In the genomic region with DNA sequence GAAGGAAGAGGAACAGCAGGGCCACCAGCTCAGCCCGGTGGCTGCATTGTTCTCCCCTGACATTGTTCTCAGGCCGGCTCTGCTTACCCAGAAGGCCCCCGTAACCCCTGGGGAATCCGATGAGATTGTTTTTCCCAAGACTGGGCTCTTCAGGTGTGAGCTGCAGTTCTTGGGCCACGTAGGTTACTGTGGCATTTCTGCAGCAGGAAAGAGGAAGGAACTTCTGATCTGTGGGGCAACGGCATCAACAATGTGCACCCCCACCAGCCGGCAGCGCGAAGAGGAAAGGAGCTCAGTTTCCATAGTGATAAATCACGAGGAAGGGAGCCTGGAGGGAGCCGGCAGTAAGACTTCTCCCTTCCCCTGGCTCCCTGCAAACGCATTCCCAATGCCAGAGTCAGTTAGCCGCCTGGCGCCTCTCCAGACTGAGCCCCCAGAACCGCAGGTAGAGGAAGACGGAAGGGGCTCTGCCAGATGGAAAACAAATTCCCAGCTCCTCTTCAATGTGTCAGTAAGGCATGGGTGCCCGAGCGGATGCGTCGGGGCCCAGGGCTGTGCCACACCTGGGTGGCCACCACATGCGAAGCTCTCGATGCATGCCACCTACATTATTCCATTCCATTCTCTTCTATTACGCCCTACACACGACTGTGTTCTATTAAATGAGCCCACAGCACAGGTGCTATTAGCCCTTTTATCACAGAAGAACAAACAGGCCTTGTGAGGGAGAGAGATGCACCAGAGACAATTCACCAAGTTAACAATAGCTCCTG, we compare ENCODE assay signal across 8 cellular contexts. TPM values are rescaled to one million over a fixed set of nuclear protein-coding genes. Genes with fewer than 3 reads are reported as not detected.
DNase-seq lines count a peak whose midpoint lies in the region; ATAC-seq lines count a peak whose summit lies in the region.

No MANE protein-coding gene starts in this region.

- CTCF ChIA-PET in activated CD4-positive, alpha-beta memory T cell treated with anti-CD3 and anti-CD28 coated beads for 36 hours (lab: Charles Lee): interaction anchor here (0.6 to 4.1 kb wide), 7 partner anchors 6 to 130 kb away, joined by 3 to 25 read pairs (median 5); no protein-coding TSS in a partner anchor

- POLR2A ChIA-PET in activated CD4-positive, alpha-beta memory T cell treated with anti-CD3 and anti-CD28 coated beads for 36 hours (lab: Charles Lee): no interaction called here

- 32% methylated on average over 24 of the region's 24 CpGs for WGBS in right cardiac atrium

- H3K36me3 Mint-ChIP-seq in activated T-cell treated with anti-CD3 and anti-CD28 coated beads, Interleukin-2, amount 50 U/mL, for 24 hours (ENCODE audit: low read depth): no peaks in the 10 kb centered on the region
- H3K36me3 Mint-ChIP-seq in activated naive CD8-positive, alpha-beta T cell treated with anti-CD3 and anti-CD28 coated beads for 36 hours: no peaks in the 10 kb centered on the region
- H3K36me3 Mint-ChIP-seq in activated CD4-positive, alpha-beta memory T cell treated with anti-CD3 and anti-CD28 coated beads for 36 hours: no peaks in the 10 kb centered on the region

- H3K9me3 Mint-ChIP-seq in activated T-cell treated with anti-CD3 and anti-CD28 coated beads, Interleukin-2, amount 50 U/mL, for 24 hours: no peaks in the 10 kb centered on the region
- H3K9me3 Mint-ChIP-seq in activated naive CD8-positive, alpha-beta T cell treated with anti-CD3 and anti-CD28 coated beads for 36 hours: no peaks in the 10 kb centered on the region
- no peaks in the 10 kb centered on the region for H3K9me3 Mint-ChIP-seq in activated CD4-positive, alpha-beta memory T cell treated with anti-CD3 and anti-CD28 coated beads for 36 hours

- H3K4me1 ChIP-seq in right cardiac atrium (ENCODE audit: control insufficient read depth, insufficient read depth, low read length): no peaks in the 10 kb centered on the region

- H3K27ac ChIP-seq in right cardiac atrium (ENCODE audit: low read length): peak overlapping the region; percentile 21

- H3K27ac Mint-ChIP-seq in activated T-cell treated with anti-CD3 and anti-CD28 coated beads, Interleukin-2, amount 50 U/mL, for 24 hours: peak overlapping the region; percentile 68
- peak overlapping the region; percentile 67 for H3K27ac Mint-ChIP-seq in activated naive CD8-positive, alpha-beta T cell treated with anti-CD3 and anti-CD28 coated beads for 36 hours
- no peak overlapping the region for H3K27ac Mint-ChIP-seq in activated CD4-positive, alpha-beta memory T cell treated with anti-CD3 and anti-CD28 coated beads for 36 hours

- H3K27me3 Mint-ChIP-seq in activated T-cell treated with anti-CD3 and anti-CD28 coated beads, Interleukin-2, amount 50 U/mL, for 24 hours: no peaks in the 10 kb centered on the region
- H3K27me3 Mint-ChIP-seq in activated naive CD8-positive, alpha-beta T cell treated with anti-CD3 and anti-CD28 coated beads for 36 hours: no peaks in the 10 kb centered on the region
- no peaks in the 10 kb centered on the region for H3K27me3 Mint-ChIP-seq in activated CD4-positive, alpha-beta memory T cell treated with anti-CD3 and anti-CD28 coated beads for 36 hours

- H3K4me3 Mint-ChIP-seq in activated T-cell treated with anti-CD3 and anti-CD28 coated beads, Interleukin-2, amount 50 U/mL, for 24 hours: peak overlapping the region; percentile 20
- peak overlapping the region; percentile 52 for H3K4me3 Mint-ChIP-seq in activated naive CD8-positive, alpha-beta T cell treated with anti-CD3 and anti-CD28 coated beads for 36 hours
- no peak overlapping the region for H3K4me3 Mint-ChIP-seq in activated CD4-positive, alpha-beta memory T cell treated with anti-CD3 and anti-CD28 coated beads for 36 hours

- intact Hi-C loops in right cardiac atrium (cut with DNase I) (loop anchor here in 1 of 4 donors (5.0 kb wide), 1 partner anchor 100 kb away; no protein-coding TSS in a partner anchor), posterior vena cava (cut with DNase I) (loop anchor here (5.0 to 10.0 kb wide), 2 partner anchors 73 to 90 kb away; no protein-coding TSS in a partner anchor)
- intact Hi-C loops in activated CD4-positive, alpha-beta memory T cell treated with anti-CD3 and anti-CD28 coated beads for 36 hours (cut with micrococcal nuclease): no loop called here

- ATAC-seq in right cardiac atrium (peak; percentile 59 to 78), GM21367 (IDR thresholded peaks at IDR 0.05; ENCODE audit: unreplicated experiment) (no peak), GM19324 (IDR thresholded peaks at IDR 0.05; ENCODE audit: low FRiP score, unreplicated experiment) (no peak)

- H3K27me3 ChIP-seq in right cardiac atrium (ENCODE audit: control insufficient read depth, insufficient read depth): no peaks in the 10 kb centered on the region

- peaks cover 11% of the 10 kb centered on the region for H3K4me1 Mint-ChIP-seq in activated T-cell treated with anti-CD3 and anti-CD28 coated beads, Interleukin-2, amount 50 U/mL, for 24 hours (ENCODE audit: low read depth)
- peaks cover 30% of the 10 kb centered on the region for H3K4me1 Mint-ChIP-seq in activated naive CD8-positive, alpha-beta T cell treated with anti-CD3 and anti-CD28 coated beads for 36 hours
- no peaks in the 10 kb centered on the region for H3K4me1 Mint-ChIP-seq in activated CD4-positive, alpha-beta memory T cell treated with anti-CD3 and anti-CD28 coated beads for 36 hours (ENCODE audit: low read depth)

- H3K4me3 ChIP-seq in right cardiac atrium (ENCODE audit: low read length): peak overlapping the region; percentile 23

- H3K9me3 ChIP-seq in right cardiac atrium (ENCODE audit: control insufficient read depth, low read length): no peaks in the 10 kb centered on the region

- no peak for DNase-seq in activated T-cell treated with anti-CD3 and anti-CD28 coated beads, Interleukin-2, amount 50 U/mL, for 24 hours
- no peak for DNase-seq in activated T-cell treated with anti-CD3 and anti-CD28 coated beads, Interleukin-2, amount 50 U/mL, for 1 hour
- DNase-seq in activated naive CD8-positive, alpha-beta T cell treated with anti-CD3 and anti-CD28 coated beads for 36 hours: no peak
- DNase-seq in right cardiac atrium (peak; percentile 52 to 86 (median 81)), posterior vena cava (ENCODE audit: low spot score) (peak; percentile 90)
- DNase-seq in activated CD4-positive, alpha-beta memory T cell treated with anti-CD3 and anti-CD28 coated beads for 36 hours: no peak

RNA-seq across cellular contexts. Expression of gene PECAM1, which starts 21.5 kb away (rescaled TPM):
- total RNA-seq in activated naive CD8-positive, alpha-beta T cell treated with anti-CD3 and anti-CD28 coated beads for 36 hours: 10 to 100 TPM; 35.6 to 37.6 TPM
- total RNA-seq in right cardiac atrium (100 to 1,000 TPM in 3 of 4 donors, 10 to 100 TPM in 1; 99.4 to 201 (median 193) TPM), posterior vena cava (100 to 1,000 TPM; 289 to 316 TPM)
- polyA plus RNA-seq in right cardiac atrium: 42.8 TPM
- total RNA-seq in activated CD4-positive, alpha-beta memory T cell treated with anti-CD3 and anti-CD28 coated beads for 36 hours: 1 to 10 TPM; 1.1 to 1.3 TPM

RNA-seq across cellular contexts. Expression of gene MILR1, which starts 36.7 kb away (rescaled TPM):
- under 1 TPM; 0.49 to 0.68 TPM for total RNA-seq in activated naive CD8-positive, alpha-beta T cell treated with anti-CD3 and anti-CD28 coated beads for 36 hours
- 1 to 10 TPM; 1.9 to 6.6 (median 5.3) TPM for total RNA-seq in right cardiac atrium
- polyA plus RNA-seq in right cardiac atrium: 2.5 TPM
- total RNA-seq in posterior vena cava: 10 to 100 TPM in 1 of 2 donors, 1 to 10 TPM in 1; 9.4 to 18.9 TPM
- total RNA-seq in activated CD4-positive, alpha-beta memory T cell treated with anti-CD3 and anti-CD28 coated beads for 36 hours: not detected

Comparison
In these comparisons a context has a peak if more than half of its experiments do, and no peak if none do; other contexts are left out.
1. DNase-seq: peak in right cardiac atrium (3 of 3) and posterior vena cava (single experiment); none in activated T-cell treated with anti-CD3 and anti-CD28 coated beads, Interleukin-2, amount 50 U/mL, for 24 hours (single experiment), activated T-cell treated with anti-CD3 and anti-CD28 coated beads, Interleukin-2, amount 50 U/mL, for 1 hour (single experiment), activated naive CD8-positive, alpha-beta T cell treated with anti-CD3 and anti-CD28 coated beads for 36 hours (single experiment) and activated CD4-positive, alpha-beta memory T cell treated with anti-CD3 and anti-CD28 coated beads for 36 hours (single experiment).
2. ATAC-seq: peak in right cardiac atrium (2 of 2); none in GM21367 (single experiment) and GM19324 (single experiment).
3. RNA of gene PECAM1, which starts 21.5 kb away (total RNA-seq): 289 to 316 TPM in posterior vena cava, 99.4 to 201 TPM in right cardiac atrium and 35.6 to 37.6 TPM in activated naive CD8-positive, alpha-beta T cell treated with anti-CD3 and anti-CD28 coated beads for 36 hours; 1.1 to 1.3 TPM in activated CD4-positive, alpha-beta memory T cell treated with anti-CD3 and anti-CD28 coated beads for 36 hours; every median in the first group is over 10 times any median in the second.